ENCODE assay signal across 1 cellular context in the genomic region with DNA sequence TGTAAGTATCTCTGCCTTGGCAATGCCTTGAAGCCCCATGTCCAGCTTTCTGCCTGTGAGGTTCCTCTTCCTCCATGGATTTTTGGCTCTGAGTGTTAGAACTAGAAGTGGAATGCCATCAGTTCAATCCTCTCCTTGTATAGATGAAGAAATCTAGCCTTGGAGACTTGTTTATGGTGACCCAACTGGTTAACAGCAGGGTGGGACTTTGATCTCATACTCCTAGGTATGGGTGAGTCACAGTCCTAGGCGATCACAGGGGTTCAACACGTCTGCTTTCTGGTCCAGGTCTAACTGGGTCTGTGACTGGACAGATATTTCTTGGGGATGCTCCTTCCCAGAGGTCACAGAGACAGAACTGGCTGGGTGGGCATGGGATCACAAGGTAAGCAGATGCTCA.
TF ChIP-seq lines count a peak whose summit lies in the region.

No MANE protein-coding gene starts in this region.

TF ChIP-seq in A549, 52 proteins besides CTCF, POLR2A, EP300 and RAD21:
- TF ChIP-seq MYC (IDR thresholded peaks at IDR 0.05; ENCODE audit: borderline replicate concordance, low read length): no peak
- no peak for TF ChIP-seq CEBPB (IDR thresholded peaks at IDR 0.05)
- TF ChIP-seq FOSL2 (IDR thresholded peaks at IDR 0.05): no peak
- TF ChIP-seq FOSL2 (CRISPR knock-in tag; IDR thresholded peaks at IDR 0.05): no peak
- TF ChIP-seq GATA3 (IDR thresholded peaks at IDR 0.05; ENCODE audit: borderline replicate concordance): no peak
- no peak for TF ChIP-seq NPAS2 (CRISPR knock-in tag; IDR thresholded peaks at IDR 0.05; ENCODE audit: borderline replicate concordance)
- no peak for TF ChIP-seq PBX3 (IDR thresholded peaks at IDR 0.05)
- TF ChIP-seq RARB (CRISPR knock-in tag; IDR thresholded peaks at IDR 0.05): no peak
- no peak for TF ChIP-seq CBX2 (IDR thresholded peaks at IDR 0.05; ENCODE audit: borderline replicate concordance, low read depth)
- no peak for TF ChIP-seq TFCP2L1 (CRISPR knock-in tag; IDR thresholded peaks at IDR 0.05)
- no peak for TF ChIP-seq ESRRA (IDR thresholded peaks at IDR 0.05; ENCODE audit: borderline replicate concordance, low read length)
- TF ChIP-seq EHMT2 (IDR thresholded peaks at IDR 0.05; ENCODE audit: low read depth): no peak
- no peak for TF ChIP-seq MAFK (IDR thresholded peaks at IDR 0.05; ENCODE audit: partially characterized antibody)
- no peak for TF ChIP-seq RFX5 (IDR thresholded peaks at IDR 0.05)
- TF ChIP-seq MAX (IDR thresholded peaks at IDR 0.05): no peak
- TF ChIP-seq FOSB (CRISPR knock-in tag; IDR thresholded peaks at IDR 0.05): no peak
- TF ChIP-seq ZSCAN20 (CRISPR knock-in tag; IDR thresholded peaks at IDR 0.05): no peak
- no peak for TF ChIP-seq MAZ (IDR thresholded peaks at IDR 0.05; ENCODE audit: borderline replicate concordance, low read depth, low read length)
TF ChIP-seq in A549: peak in this region for 0.
